Comparison of ENCODE assay signal across 8 cellular contexts in the genomic region with DNA sequence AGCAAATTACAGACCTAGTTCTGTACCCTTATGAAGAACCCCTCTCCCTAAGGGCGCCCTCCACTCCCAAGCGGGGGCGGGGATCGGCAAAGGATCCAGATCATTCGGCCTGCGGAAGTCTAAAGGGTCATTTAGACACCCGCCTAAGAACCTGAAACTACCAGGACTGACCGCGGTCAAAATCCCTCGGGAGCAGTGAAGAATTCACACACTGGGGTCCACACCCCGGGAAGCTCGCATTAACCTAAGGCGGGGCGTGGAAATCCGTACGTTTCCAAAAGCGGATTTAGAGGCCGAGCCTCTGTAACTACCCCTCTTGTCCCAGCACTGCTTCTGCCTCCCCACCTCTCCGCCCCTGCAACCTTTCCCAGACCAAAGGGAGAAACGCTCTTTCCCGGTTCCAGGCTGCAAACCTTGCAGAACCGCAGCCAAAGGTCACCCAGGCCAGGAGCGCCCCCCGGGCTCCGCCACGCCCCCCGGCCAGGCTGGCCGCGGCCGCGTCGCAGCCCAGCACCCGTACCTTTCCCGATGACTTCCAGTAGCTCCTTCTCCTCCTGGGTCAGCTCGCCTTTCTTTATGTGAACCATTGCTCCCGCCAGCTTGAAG. TPM values are rescaled to one million over a fixed set of nuclear protein-coding genes. Genes with fewer than 3 reads are reported as not detected.
DNase-seq lines count a peak whose midpoint lies in the region; ATAC-seq and TF ChIP-seq lines count a peak whose summit lies in the region.

No MANE protein-coding gene starts in this region.

- no peaks in the 10 kb centered on the region for H3K36me3 ChIP-seq in CD8-positive, alpha-beta memory T cell (ENCODE audit: insufficient read depth, low read length)
- H3K36me3 ChIP-seq in HAP-1 (replicated peaks) (no peaks in the 10 kb centered on the region), duodenal mucosa (ENCODE audit: control insufficient read depth in 1 of 2, insufficient read depth in 2 of 2, low read length in 2 of 2) (peaks cover 0 to 4% of the 10 kb centered on the region in 2 donors), mesodermal cell (ENCODE audit: control insufficient read depth, insufficient read depth, low read length) (peaks cover 11% of the 10 kb centered on the region), tibial artery (no peaks in the 10 kb centered on the region)

- peaks cover 0 to 23% (median 4%) of the 10 kb centered on the region in 3 donors for H3K36me3 Mint-ChIP-seq in CD8-positive, alpha-beta memory T cell

- no peak for ATAC-seq in GM18909 (IDR thresholded peaks at IDR 0.05; ENCODE audit: poor library complexity, unreplicated experiment)
- ATAC-seq in HG03565 (IDR thresholded peaks at IDR 0.05; ENCODE audit: unreplicated experiment) = no peak

- H3K4me3 Mint-ChIP-seq in CD8-positive, alpha-beta memory T cell = peak overlapping the region; percentile 95 to 100 (median 98)

- peaks cover 36% of the 10 kb centered on the region for H3K4me1 ChIP-seq in CD8-positive, alpha-beta memory T cell (ENCODE audit: insufficient read depth, low read length)
- peaks cover 31% of the 10 kb centered on the region for H3K4me1 ChIP-seq in HAP-1
- H3K4me1 ChIP-seq in duodenal mucosa (ENCODE audit: control insufficient read depth in 1 of 2, insufficient read depth in 2 of 2, low read length in 2 of 2) = peaks cover 19 to 41% of the 10 kb centered on the region in 2 donors
- peaks cover 25% of the 10 kb centered on the region for H3K4me1 ChIP-seq in mesodermal cell (ENCODE audit: control insufficient read depth, insufficient read depth, low read length, poor library complexity, severe bottlenecking)
- peaks cover 0 to 59% (median 19%) of the 10 kb centered on the region in 4 donors for H3K4me1 ChIP-seq in tibial artery

- peak overlapping the region; percentile 90 for H3K9ac ChIP-seq in duodenal mucosa (ENCODE audit: low read depth in 1 of 2, low read length in 2 of 2)

- in situ Hi-C loops in HAP-1 (cut with MboI; ENCODE audit: low sequenced_read_pairs) = no loop called here

- POLR2A ChIA-PET in CD8-positive, alpha-beta memory T cell (lab: Charles Lee) = interaction anchor here (0.6 to 1.2 kb wide), 5 partner anchors 8 to 654 kb away, joined by 3 to 7 read pairs (median 3); a partner anchor contains a TSS

- H3K27ac Mint-ChIP-seq in CD8-positive, alpha-beta memory T cell = peak overlapping the region; percentile 89 to 99 (median 97)

- H3K9me3 Mint-ChIP-seq in CD8-positive, alpha-beta memory T cell = no peaks in the 10 kb centered on the region

- H3K27me3 ChIP-seq in CD8-positive, alpha-beta memory T cell (ENCODE audit: insufficient read depth, low read length, poor library complexity, severe bottlenecking) = no peaks in the 10 kb centered on the region
- H3K27me3 ChIP-seq in HAP-1 (ENCODE audit: low read depth) (no peaks in the 10 kb centered on the region), duodenal mucosa (ENCODE audit: control insufficient read depth in 1 of 2, insufficient read depth in 2 of 2, low read length in 2 of 2) (no peaks in the 10 kb centered on the region), tibial artery (no peaks in the 10 kb centered on the region)

- peak overlapping the region; percentile 87 for H3K4me3 ChIP-seq in CD8-positive, alpha-beta memory T cell (ENCODE audit: low read length)
- H3K4me3 ChIP-seq in HAP-1 (peak overlapping the region; percentile 97), duodenal mucosa (ENCODE audit: low read depth in 1 of 2, low read length in 2 of 2) (peak overlapping the region; percentile 94 to 95), mesodermal cell (ENCODE audit: extremely low read depth, insufficient read depth, low read length, poor library complexity, severe bottlenecking) (peak overlapping the region; percentile 80), tibial artery (peak overlapping the region; percentile 93 to 95)

- 0 to 1% methylated on average over 21 to 25 of the region's 36 CpGs for WGBS in mesodermal cell (ENCODE audit: insufficient coverage in 2 of 2), 2 experiments

- peaks cover 54 to 66% (median 64%) of the 10 kb centered on the region in 3 donors for H3K4me1 Mint-ChIP-seq in CD8-positive, alpha-beta memory T cell

- DNase-seq in CD8-positive, alpha-beta memory T cell = no peak
- DNase-seq in HAP-1 (ENCODE audit: low spot score in 2 of 2) (peak in 1 of 2 experiments; percentile 59), RPMI7951 (ENCODE audit: low read depth) (peak; percentile 52), tibial artery (peak; percentile 41 to 72)

- peaks cover 0 to 2% of the 10 kb centered on the region in 2 donors for H3K27me3 Mint-ChIP-seq in CD8-positive, alpha-beta memory T cell

- intact Hi-C loops in tibial artery (cut with DNase I; ENCODE audit: low total_unique reads) = no loop called here

- CTCF ChIA-PET in CD8-positive, alpha-beta memory T cell (lab: Charles Lee) = interaction anchor here (1.1 to 2.2 kb wide), 3 partner anchors 12 to 225 kb away, joined by 4 to 10 read pairs (median 7); no protein-coding TSS in a partner anchor

- peak overlapping the region; percentile 88 for H3K27ac ChIP-seq in CD8-positive, alpha-beta memory T cell (ENCODE audit: low read depth, low read length)
- H3K27ac ChIP-seq in duodenal mucosa (ENCODE audit: low read depth, low read length) (peak overlapping the region; percentile 74), mesodermal cell (ENCODE audit: low read depth, low read length, severe bottlenecking) (peak overlapping the region; percentile 99), tibial artery (peak overlapping the region; percentile 89 to 95)

- H3K9me3 ChIP-seq in CD8-positive, alpha-beta memory T cell (ENCODE audit: low read length) = no peaks in the 10 kb centered on the region
- H3K9me3 ChIP-seq in HAP-1 (no peaks in the 10 kb centered on the region), duodenal mucosa (ENCODE audit: control insufficient read depth in 1 of 2, low read length in 2 of 2) (no peaks in the 10 kb centered on the region), mesodermal cell (ENCODE audit: control insufficient read depth, low read length) (no peaks in the 10 kb centered on the region), tibial artery (no peaks in the 10 kb centered on the region)

- TF ChIP-seq CTCF in tibial artery (IDR thresholded peaks at IDR 0.05) = no peak

RNA-seq across cellular contexts. Expression of a gene that starts 0.5 kb away (rescaled TPM):
- 10 to 100 TPM; 10.7 to 10.9 TPM for total RNA-seq in CD8-positive, alpha-beta memory T cell
- 20.1 TPM for polyA plus RNA-seq in CD8-positive, alpha-beta memory T cell
- total RNA-seq in RPMI7951 (2014; rRNA removed; shearing (Covaris generic)) = 34.0 and 43.1 TPM in 2 replicates
- 22.6 TPM for polyA plus RNA-seq in mesodermal cell (2013, experiment 1 of 2)
- polyA plus RNA-seq in mesodermal cell (2013, experiment 2 of 2) = 23.4 TPM

RNA-seq across cellular contexts. Expression of a gene that starts 0.9 kb away (rescaled TPM):
- 100 to 1,000 TPM; 128 to 136 TPM for total RNA-seq in CD8-positive, alpha-beta memory T cell
- 52.9 TPM for polyA plus RNA-seq in CD8-positive, alpha-beta memory T cell
- 194 and 220 TPM in 2 replicates for total RNA-seq in RPMI7951 (2014; rRNA removed; shearing (Covaris generic))
- polyA plus RNA-seq in mesodermal cell (2013, experiment 1 of 2) = 153 TPM
- 137 TPM for polyA plus RNA-seq in mesodermal cell (2013, experiment 2 of 2)

Comparison
In these comparisons a context has a peak if more than half of its experiments do, and no peak if none do; other contexts are left out.
1. DNase-seq: peak in RPMI7951 (single experiment) and tibial artery (2 of 2); none in CD8-positive, alpha-beta memory T cell (0 of 5).
2. Peak in every context shown above with its lines, with median percentiles within 50 percentile points of each other: H3K27ac ChIP-seq and H3K4me3 ChIP-seq.